Comparison of ENCODE assay signal across 8 cellular contexts in genomic region chrX:149830192-149830873, GRCh38. TPM values are rescaled to one million over a fixed set of nuclear protein-coding genes. Genes with fewer than 3 reads are reported as not detected.
DNase-seq lines count a peak whose midpoint lies in the region; ATAC-seq, FAIRE-seq and TF ChIP-seq lines count a peak whose summit lies in the region.

No MANE protein-coding gene starts in this region.

- H3K27ac Mint-ChIP-seq in CD4-positive, CD25-positive, alpha-beta regulatory T cell: peak overlapping the region in 2 of 3 donors; percentile 72 to 84

- CTCF ChIA-PET in PC-3 (lab: Charles Lee): no interaction called here

- H4K20me1 ChIP-seq in PC-3 (ENCODE audit: low read length): no peaks in the 10 kb centered on the region

- no peaks in the 10 kb centered on the region for H3K9me3 ChIP-seq in CD4-positive, CD25-positive, alpha-beta regulatory T cell (ENCODE audit: control insufficient read depth in 2 of 2, low read length in 2 of 2)
- H3K9me3 ChIP-seq in RWPE2 (ENCODE audit: severe bottlenecking) (no peaks in the 10 kb centered on the region), ectodermal cell (ENCODE audit: control insufficient read depth, low read length) (no peaks in the 10 kb centered on the region), neuron (ENCODE audit: low read length) (no peaks in the 10 kb centered on the region), pancreas (no peaks in the 10 kb centered on the region), PC-3 (ENCODE audit: low read length) (no peaks in the 10 kb centered on the region)

- H3K4me1 ChIP-seq in CD4-positive, CD25-positive, alpha-beta regulatory T cell (ENCODE audit: control insufficient read depth, insufficient read depth, low read length, poor library complexity, severe bottlenecking): no peaks in the 10 kb centered on the region
- H3K4me1 ChIP-seq in RWPE2 (ENCODE audit: insufficient read depth, poor library complexity, severe bottlenecking): peaks cover 6% of the 10 kb centered on the region
- H3K4me1 ChIP-seq in ectodermal cell (ENCODE audit: control insufficient read depth, insufficient read depth, low read length): peaks cover 8% of the 10 kb centered on the region
- no peaks in the 10 kb centered on the region for H3K4me1 ChIP-seq in neuron (ENCODE audit: insufficient read depth, low read length)
- no peaks in the 10 kb centered on the region for H3K4me1 ChIP-seq in pancreas
- no peaks in the 10 kb centered on the region for H3K4me1 ChIP-seq in PC-3 (ENCODE audit: insufficient read depth, low read length)

- peaks cover 0 to 3% (median 0%) of the 10 kb centered on the region in 7 donors for H3K9me3 Mint-ChIP-seq in CD4-positive, CD25-positive, alpha-beta regulatory T cell

- no peaks in the 10 kb centered on the region for H3K9me2 ChIP-seq in PC-3 (replicated peaks; ENCODE audit: low read length)

- no peaks in the 10 kb centered on the region for H3K36me3 ChIP-seq in CD4-positive, CD25-positive, alpha-beta regulatory T cell (ENCODE audit: control insufficient read depth, insufficient read depth, low read length)
- H3K36me3 ChIP-seq in RWPE2 (ENCODE audit: low read depth) (no peaks in the 10 kb centered on the region), ectodermal cell (ENCODE audit: control insufficient read depth, insufficient read depth, low read length) (no peaks in the 10 kb centered on the region), neuron (ENCODE audit: insufficient read depth, low read length) (no peaks in the 10 kb centered on the region), pancreas (no peaks in the 10 kb centered on the region), PC-3 (ENCODE audit: low read depth, low read length) (no peaks in the 10 kb centered on the region)

- peak overlapping the region; percentile 60 to 78 (median 68) for H3K4me3 Mint-ChIP-seq in CD4-positive, CD25-positive, alpha-beta regulatory T cell

- H3K4me3 ChIP-seq in CD4-positive, CD25-positive, alpha-beta regulatory T cell (ENCODE audit: low read depth, low read length): peak overlapping the region; percentile 26
- H3K4me3 ChIP-seq in RWPE2 (ENCODE audit: severe bottlenecking) (peak overlapping the region; percentile 5), ectodermal cell (ENCODE audit: insufficient read depth, low read depth, low read length) (peak overlapping the region; percentile 4), neuron (ENCODE audit: low read length) (peak overlapping the region; percentile 48), pancreas (no peak overlapping the region), PC-3 (ENCODE audit: low read length) (no peak overlapping the region)

- POLR2A ChIA-PET in PC-3 (lab: Charles Lee; ENCODE audit: unreplicated experiment): no interaction called here

- TF ChIP-seq CTCF in RWPE2 (IDR thresholded peaks at IDR 0.05; ENCODE audit: poor library complexity, severe bottlenecking): no peak
- TF ChIP-seq CTCF in pancreas (IDR thresholded peaks at IDR 0.05): no peak
- TF ChIP-seq CTCF in PC-3 (conservative IDR thresholded peaks at IDR 0.05; ENCODE audit: low read depth, low read length): no peak

- WGBS in ectodermal cell, 2 experiments: 0 to 1% methylated on average over 16 of the region's 18 CpGs
- WGBS in pancreas, 2 donors: 31 to 41% methylated on average over 18 of the region's 18 CpGs

- no peak overlapping the region for H3K4me2 ChIP-seq in PC-3 (ENCODE audit: low read length)

- BruUV-seq in PC-3 (replicated peaks; lab: Mats Ljungman, UMichigan): no TSS peak

- ATAC-seq in CD4-positive, CD25-positive, alpha-beta regulatory T cell (ENCODE audit: low read depth in 2 of 2): peak in 1 of 2 donors; percentile 39
- ATAC-seq in GM21447 (IDR thresholded peaks at IDR 0.05; ENCODE audit: unreplicated experiment): peak; percentile 50
- ATAC-seq in RWPE2 (ENCODE audit: low read depth): peak; percentile 68
- no peak for ATAC-seq in pancreas
- ATAC-seq in PC-3: no peak

- H3K36me3 Mint-ChIP-seq in CD4-positive, CD25-positive, alpha-beta regulatory T cell: no peaks in the 10 kb centered on the region

- no peaks in the 10 kb centered on the region for H3K79me2 ChIP-seq in PC-3 (ENCODE audit: low read length)

- no peak overlapping the region for H3K9ac ChIP-seq in PC-3 (ENCODE audit: low read length)

- no peak for FAIRE-seq in pancreas (lab: Jason Lieb, UNC)

- H3K27me3 ChIP-seq in CD4-positive, CD25-positive, alpha-beta regulatory T cell (ENCODE audit: control insufficient read depth, insufficient read depth, low read length): no peaks in the 10 kb centered on the region
- H3K27me3 ChIP-seq in RWPE2 (ENCODE audit: insufficient read depth, poor library complexity, severe bottlenecking) (no peaks in the 10 kb centered on the region), ectodermal cell (ENCODE audit: control insufficient read depth, insufficient read depth, low read length, poor library complexity, severe bottlenecking) (no peaks in the 10 kb centered on the region), neuron (ENCODE audit: insufficient read depth, low read length) (peaks cover 5% of the 10 kb centered on the region), pancreas (peaks cover 0 to 4% (median 0%) of the 10 kb centered on the region in 4 donors), PC-3 (ENCODE audit: low read length) (no peaks in the 10 kb centered on the region)

- DNase-seq in CD4-positive, CD25-positive, alpha-beta regulatory T cell: peak in 2 of 3 donors; percentile 4 to 14
- no peak for DNase-seq in RWPE2 (ENCODE audit: low spot score)
- no peak for DNase-seq in COLO829 (ENCODE audit: low spot score)
- no peak for DNase-seq in pancreas
- no peak for DNase-seq in PC-3

- H3K4me1 Mint-ChIP-seq in CD4-positive, CD25-positive, alpha-beta regulatory T cell: peaks cover 0 to 13% (median 1%) of the 10 kb centered on the region in 4 donors

- no peak overlapping the region for H3K27ac ChIP-seq in CD4-positive, CD25-positive, alpha-beta regulatory T cell (ENCODE audit: insufficient read depth, low read length, poor library complexity, severe bottlenecking)
- H3K27ac ChIP-seq in RWPE2 (ENCODE audit: poor library complexity, severe bottlenecking) (peak overlapping the region; percentile 55), ectodermal cell (ENCODE audit: insufficient read depth, low read depth, low read length, poor library complexity, severe bottlenecking) (peak overlapping the region; percentile 88), pancreas (no peak overlapping the region), PC-3 (ENCODE audit: low read length) (no peak overlapping the region)

- intact Hi-C loops in pancreas (cut with DNase I) (no loop called here), PC-3 (cut with micrococcal nuclease) (no loop called here)

- peak overlapping the region; percentile 80 for H2AFZ ChIP-seq in neuron (ENCODE audit: low read depth, low read length)
- H2AFZ ChIP-seq in PC-3 (ENCODE audit: low read length): no peak overlapping the region

- no peaks in the 10 kb centered on the region for H3K27me3 Mint-ChIP-seq in CD4-positive, CD25-positive, alpha-beta regulatory T cell

- H3F3A ChIP-seq in PC-3 (ENCODE audit: low read length, unreplicated experiment): no peaks in the 10 kb centered on the region

RNA-seq across cellular contexts. Expression of gene MAGEA9, which starts 48.6 kb away (rescaled TPM):
- total RNA-seq in CD4-positive, CD25-positive, alpha-beta regulatory T cell: not detected
- not detected for polyA plus RNA-seq in CD4-positive, CD25-positive, alpha-beta regulatory T cell
- not detected for polyA plus RNA-seq in ectodermal cell (2013, experiment 1 of 4)
- not detected for polyA plus RNA-seq in ectodermal cell (2013, experiment 2 of 4)
- not detected for polyA plus RNA-seq in ectodermal cell (2013, experiment 3 of 4)
- polyA plus RNA-seq in ectodermal cell (2013, experiment 4 of 4): not detected
- total RNA-seq in pancreas: not detected
- polyA plus RNA-seq in pancreas: not detected
- not detected in 2 replicates for total RNA-seq in PC-3 (2014; rRNA removed)

RNA-seq across cellular contexts. Expression of gene MAGEA8, which starts 50.6 kb away (rescaled TPM):
- not detected for total RNA-seq in CD4-positive, CD25-positive, alpha-beta regulatory T cell
- not detected for polyA plus RNA-seq in CD4-positive, CD25-positive, alpha-beta regulatory T cell
- polyA plus RNA-seq in ectodermal cell (2013, experiment 1 of 4): not detected
- polyA plus RNA-seq in ectodermal cell (2013, experiment 2 of 4): not detected
- not detected for polyA plus RNA-seq in ectodermal cell (2013, experiment 3 of 4)
- not detected for polyA plus RNA-seq in ectodermal cell (2013, experiment 4 of 4)
- total RNA-seq in pancreas (not detected), PC-3 (2014; rRNA removed) (not detected in 2 replicates)
- polyA plus RNA-seq in pancreas: not detected

RNA-seq across cellular contexts. Expression of gene HSFX1, which starts 56.5 kb away (rescaled TPM):
- total RNA-seq in CD4-positive, CD25-positive, alpha-beta regulatory T cell: 0.32 TPM
- polyA plus RNA-seq in CD4-positive, CD25-positive, alpha-beta regulatory T cell: under 1 TPM in 2 of 4 donors, not detected in 2; 0.08 TPM
- polyA plus RNA-seq in ectodermal cell (2013, experiment 1 of 4): 0.94 TPM
- polyA plus RNA-seq in ectodermal cell (2013, experiment 2 of 4): 0.44 TPM
- 0.37 TPM for polyA plus RNA-seq in ectodermal cell (2013, experiment 3 of 4)
- 0.89 TPM for polyA plus RNA-seq in ectodermal cell (2013, experiment 4 of 4)
- total RNA-seq in pancreas: 1 to 10 TPM in 1 of 6 donors, under 1 TPM in 5; 0.25 to 1.2 (median 0.58) TPM
- under 1 TPM; 0.38 to 0.68 TPM for polyA plus RNA-seq in pancreas
- total RNA-seq in PC-3 (2014; rRNA removed): 0.11 TPM in 1 of 2 replicates, not detected in the other

Comparison
In these comparisons a context has a peak if more than half of its experiments do, and no peak if none do; other contexts are left out.
1. ATAC-seq: peak in GM21447 (single experiment) and RWPE2 (single experiment); none in pancreas (0 of 4) and PC-3 (single experiment).
2. DNase-seq: peak in CD4-positive, CD25-positive, alpha-beta regulatory T cell (2 of 3); none in RWPE2 (single experiment), COLO829 (single experiment), pancreas (0 of 6) and PC-3 (single experiment).
3. H3K27ac ChIP-seq: peak in RWPE2 (single experiment) and ectodermal cell (single experiment); none in CD4-positive, CD25-positive, alpha-beta regulatory T cell (single experiment), pancreas (0 of 4) and PC-3 (single experiment).
4. H3K4me3 ChIP-seq: peak in CD4-positive, CD25-positive, alpha-beta regulatory T cell (single experiment), RWPE2 (single experiment), ectodermal cell (single experiment) and neuron (single experiment); none in pancreas (0 of 4) and PC-3 (single experiment).